ENCODE assay signal across 8 cellular contexts in genomic region chr12:31325877-31326631, GRCh38. TPM values are rescaled to one million over a fixed set of nuclear protein-coding genes. Genes with fewer than 3 reads are reported as not detected.
DNase-seq lines count a peak whose midpoint lies in the region; ATAC-seq and TF ChIP-seq lines count a peak whose summit lies in the region.

TSS of gene SINHCAF (minus strand) at chr12:31326150. CDS start at chr12:31298204, 27,946 bp downstream.

- H3K4me1 ChIP-seq in spleen = peaks cover 14 to 41% (median 25%) of the 10 kb centered on the region in 6 donors

- peak; percentile 97 for DNase-seq in AG08395 (ENCODE audit: low spot score)
- DNase-seq in NCI-H345 (lab: John Stamatoyannopoulos, UW) = peak; percentile 100
- peak; percentile 99 for DNase-seq in activated B cell treated with CpG ODN at 0.5 μM for 24 hours
- peak; percentile 98 for DNase-seq in central memory CD4-positive, alpha-beta T cell
- DNase-seq in inferior parietal cortex (ENCODE audit: extremely low spot score) = peak; percentile 99
- peak; percentile 100 for DNase-seq in spleen

- peak; percentile 95 for TF ChIP-seq POLR2A in GM18951 (IDR thresholded peaks at IDR 0.05; ENCODE audit: extremely low read depth, insufficient read depth, insufficient read length)
- peak; percentile 77 to 99 (median 78) for TF ChIP-seq POLR2A in spleen (IDR thresholded peaks at IDR 0.05)

- H3K27me3 Mint-ChIP-seq in activated B cell treated with CpG ODN at 0.5 μM for 24 hours = no peaks in the 10 kb centered on the region

- H3K36me3 ChIP-seq in spleen = no peaks in the 10 kb centered on the region

- no peak for TF ChIP-seq CTCF in activated B cell treated with CpG ODN at 0.5 μM for 24 hours (IDR thresholded peaks at IDR 0.05)
- TF ChIP-seq CTCF in spleen (IDR thresholded peaks at IDR 0.05 in 8 of 11, conservative IDR thresholded peaks at IDR 0.05 in 3 of 11) = peak in 3 of 11 experiments; percentile 10 to 35 (median 27)

- H3K4me1 Mint-ChIP-seq in activated B cell treated with CpG ODN at 0.5 μM for 24 hours = peaks cover 34% of the 10 kb centered on the region

- peaks cover 19% of the 10 kb centered on the region for H3K36me3 Mint-ChIP-seq in activated B cell treated with CpG ODN at 0.5 μM for 24 hours (ENCODE audit: low read depth)

- intact Hi-C loops in activated B cell treated with CpG ODN at 0.5 μM for 24 hours (cut with micrococcal nuclease) = loop anchor here (1.0 to 10.0 kb wide), 15 partner anchors 9 to 1941 kb away; partner anchors contain the start of genes AMN1, CAPRIN2, DDX11 and DENND5B
- intact Hi-C loops in spleen (cut with DNase I; ENCODE audit: low total_unique reads) = no loop called here

- H3K27ac ChIP-seq in spleen = peak within 1 kb of the TSS; percentile 90 to 96 (median 95)

- H3K27ac Mint-ChIP-seq in activated B cell treated with CpG ODN at 0.5 μM for 24 hours = peak within 1 kb of the TSS; percentile 97

- in situ Hi-C loops in GM18951 (cut with MboI; ENCODE audit: low sequenced_read_pairs, unreplicated experiment) = no loop called here

- H3K9me3 Mint-ChIP-seq in activated B cell treated with CpG ODN at 0.5 μM for 24 hours = no peaks in the 10 kb centered on the region

- H3K4me3 Mint-ChIP-seq in activated B cell treated with CpG ODN at 0.5 μM for 24 hours = peak within 1 kb of the TSS; percentile 96

- WGBS in spleen, 5 donors = 0 to 1% (median 1%) methylated on average over 52 to 55 of the region's 55 CpGs

- POLR2A ChIA-PET in activated B cell treated with CpG ODN at 0.5 μM for 24 hours (lab: Charles Lee) = interaction anchor here (0.6 to 6.1 kb wide), 19 partner anchors 9 to 1430 kb away, joined by 3 to 116 read pairs (median 6); partner anchors contain the start of gene YARS2

- no peaks in the 10 kb centered on the region for H3K27me3 ChIP-seq in spleen (replicated peaks in 1 of 7)

- ATAC-seq in HG03196 (IDR thresholded peaks at IDR 0.05; ENCODE audit: unreplicated experiment) (peak; percentile 54), activated B cell treated with CpG ODN at 0.5 μM for 24 hours (ENCODE audit: low read depth) (peak; percentile 62)

- peak within 1 kb of the TSS; percentile 50 to 82 (median 72) for H3K4me3 ChIP-seq in spleen

- no peaks in the 10 kb centered on the region for H3K9me3 ChIP-seq in spleen

- CTCF ChIA-PET in activated B cell treated with CpG ODN at 0.5 μM for 24 hours (lab: Charles Lee) = interaction anchor here (0.8 kb wide), 1 partner anchor 54 kb away, joined by 4 read pairs; no protein-coding TSS in a partner anchor

RNA-seq across cellular contexts. Expression of gene SINHCAF, which starts in this region (rescaled TPM):
- total RNA-seq in activated B cell treated with CpG ODN at 0.5 μM for 24 hours (153 and 157 TPM in 2 replicates), spleen (100 to 1,000 TPM in 1 of 7 donors, 10 to 100 TPM in 6; 43.4 to 121 (median 62.8) TPM)
- 10 to 100 TPM; 28.4 to 37.4 (median 30.9) TPM for polyA plus RNA-seq in spleen

Comparison
In these comparisons a context has a peak if more than half of its experiments do, and no peak if none do; other contexts are left out.
1. Peak in every context shown above with its lines: DNase-seq, ATAC-seq, H3K4me3 ChIP-seq and H3K27ac ChIP-seq.